In genomic region chr9:93185261-93186150, GRCh38 we compare ENCODE assay signal across 10 cellular contexts. TPM values are rescaled to one million over a fixed set of nuclear protein-coding genes. Genes with fewer than 3 reads are reported as not detected.
DNase-seq lines count a peak whose midpoint lies in the region; ATAC-seq and TF ChIP-seq lines count a peak whose summit lies in the region.
"Had no signal": no experiment of that assay in that cellular context is flagged by ENCODE, and none has a peak within 500 bp of the region (broad histone marks: within the 10 kb centered on the region; RNA-seq: fewer than 3 reads in every experiment).

No MANE protein-coding gene starts in this region.

- no peak for DNase-seq in activated T-cell treated with anti-CD3 and anti-CD28 coated beads, Interleukin-2, amount 50 U/mL, for 4 hours
- DNase-seq in activated T-cell treated with anti-CD3 and anti-CD28 coated beads for 4 hours, result no peak
- DNase-seq in stomach, result no peak
- no peak for DNase-seq in AML-193 (lab: John Stamatoyannopoulos, UW)

- no peak for TF ChIP-seq EP300 in stomach (IDR thresholded peaks at IDR 0.05)

- H3K4me1 ChIP-seq in iPS-20b (ENCODE audit: insufficient read depth, low read length) (0 out of 2 replicates have a peak, but pooled peaks cover 6% of the 10 kb centered on the region), stomach (peaks cover 42 to 78% (median 66%) of the 10 kb centered on the region in 4 donors)

- peaks cover 36% of the 10 kb centered on the region for H3K27me3 Mint-ChIP-seq in activated T-cell treated with anti-CD3 and anti-CD28 coated beads, Interleukin-2, amount 50 U/mL, for 4 hours (ENCODE audit: low read depth)

- H3K27ac ChIP-seq in VCaP, result peak overlapping the region; percentile 90
- H3K27ac ChIP-seq in iPS-20b (ENCODE audit: low read length), result no peak overlapping the region
- peak overlapping the region in 4 of 5 donors; percentile 50 to 82 (median 70) for H3K27ac ChIP-seq in stomach

- no peak for TF ChIP-seq POLR2A in stomach (IDR thresholded peaks at IDR 0.05)

- H3K9me3 ChIP-seq in iPS-20b (ENCODE audit: insufficient read depth, low read depth, low read length) (no peaks in the 10 kb centered on the region), stomach (no peaks in the 10 kb centered on the region)

- 60 to 91% (median 79%) methylated on average over 40 to 63 of the region's 63 CpGs for WGBS in stomach, 5 donors

- peaks cover 8% of the 10 kb centered on the region for H3K4me1 Mint-ChIP-seq in activated T-cell treated with anti-CD3 and anti-CD28 coated beads, Interleukin-2, amount 50 U/mL, for 4 hours (ENCODE audit: low read depth)

- H3K36me3 ChIP-seq in iPS-20b (ENCODE audit: insufficient read depth, low read depth, low read length), result no peaks in the 10 kb centered on the region
- H3K36me3 ChIP-seq in stomach, result no peaks in the 10 kb centered on the region

- H3K9ac ChIP-seq in iPS-20b (ENCODE audit: low read depth, low read length), result no peak overlapping the region

- peak overlapping the region; percentile 68 for H3K4me3 ChIP-seq in iPS-20b (ENCODE audit: low read length)
- peak overlapping the region; percentile 17 to 71 (median 65) for H3K4me3 ChIP-seq in stomach

- intact Hi-C loops in stomach (cut with DNase I; ENCODE audit: low total_unique reads), result no loop called here

- H3K4me3 Mint-ChIP-seq in activated T-cell treated with anti-CD3 and anti-CD28 coated beads, Interleukin-2, amount 50 U/mL, for 4 hours, result peak overlapping the region; percentile 54
- H3K4me3 Mint-ChIP-seq: stimulated activated naive CD8-positive, alpha-beta T cell treated with anti-CD3 and anti-CD28 coated beads, Interleukin-15, Interleukin-2, amounts not matched to agents 100 ng/mL and 50 ng/mL, for 24 hours had no signal

- no peaks in the 10 kb centered on the region for H3K9me3 Mint-ChIP-seq in activated T-cell treated with anti-CD3 and anti-CD28 coated beads, Interleukin-2, amount 50 U/mL, for 4 hours
- H3K9me3 Mint-ChIP-seq: stimulated activated naive CD8-positive, alpha-beta T cell treated with anti-CD3 and anti-CD28 coated beads, Interleukin-15, Interleukin-2, amounts not matched to agents 100 ng/mL and 50 ng/mL, for 24 hours had no signal

- TF ChIP-seq CTCF in VCaP (conservative IDR thresholded peaks at IDR 0.05), result no peak
- no peak for TF ChIP-seq CTCF in stomach (IDR thresholded peaks at IDR 0.05)

- ATAC-seq in activated T-cell treated with anti-CD3 and anti-CD28 coated beads, Interleukin-2, amount 50 U/mL, for 4 hours, result no peak
- ATAC-seq in HG02678 (IDR thresholded peaks at IDR 0.05; ENCODE audit: unreplicated experiment) (no peak), HG02571 (IDR thresholded peaks at IDR 0.05; ENCODE audit: unreplicated experiment) (no peak)
- ATAC-seq: sciatic nerve had no signal

- H3K36me3 Mint-ChIP-seq in activated T-cell treated with anti-CD3 and anti-CD28 coated beads, Interleukin-2, amount 50 U/mL, for 4 hours (ENCODE audit: insufficient read depth), result no peaks in the 10 kb centered on the region

- H3K27me3 ChIP-seq in iPS-20b (ENCODE audit: insufficient read depth, low read length) (peaks cover 54% of the 10 kb centered on the region), stomach (peaks cover 0 to 42% (median 9%) of the 10 kb centered on the region in 3 donors)

RNA-seq across cellular contexts. Expression of gene WNK2, which starts 1.6 kb away (rescaled TPM):
- 1 to 10 TPM; 2.7 to 3.3 (median 3.0) TPM for total RNA-seq in activated T-cell treated with anti-CD3 and anti-CD28 coated beads, Interleukin-2, amount 50 U/mL, for 4 hours
- 100 to 1,000 TPM in 2 of 5 donors, 10 to 100 TPM in 2, 1 to 10 TPM in 1; 1.2 to 700 (median 33.5) TPM for total RNA-seq in stomach
- polyA plus RNA-seq in stomach, result 10 to 100 TPM in 1 of 3 donors, 1 to 10 TPM in 2; 2.9 to 13.8 (median 8.8) TPM

RNA-seq across cellular contexts. Expression of gene NINJ1, which starts 51.5 kb away (rescaled TPM):
- total RNA-seq in activated T-cell treated with anti-CD3 and anti-CD28 coated beads, Interleukin-2, amount 50 U/mL, for 4 hours, result 10 to 100 TPM; 48.6 to 69.8 (median 50.1) TPM
- total RNA-seq in stomach, result 100 to 1,000 TPM in 2 of 5 donors, 10 to 100 TPM in 2, 1 to 10 TPM in 1; 9.3 to 153 (median 30.0) TPM
- polyA plus RNA-seq in stomach, result 10 to 100 TPM; 34.2 to 63.3 (median 35.0) TPM
